Comparison of ENCODE assay signal across 21 cellular contexts in genomic region chr20:22160254-22160653, GRCh38.
DNase-seq lines count a peak whose midpoint lies in the region; ATAC-seq, FAIRE-seq and TF ChIP-seq lines count a peak whose summit lies in the region.
"Had no signal": no experiment of that assay in that cellular context is flagged by ENCODE, and none has a peak within 500 bp of the region (broad histone marks: within the 10 kb centered on the region; RNA-seq: fewer than 3 reads in every experiment).

No MANE protein-coding gene starts in this region.

- in situ Hi-C loops in Caki2 (cut with HindIII; ENCODE audit: low pct_unique_long_range_greater_than_20kb, low sequenced_read_pairs) = no loop called here

- H3K27me3 Mint-ChIP-seq in mesothelial cell of epicardium (ENCODE audit: low read depth) = peaks cover 19% of the 10 kb centered on the region
- H3K27me3 Mint-ChIP-seq: CD4-positive, CD25-positive, alpha-beta regulatory T cell had no signal

- 14 to 38% (median 34%) methylated on average over 9 of the region's 9 CpGs for WGBS in small intestine, 3 donors

- H3K9me3 ChIP-seq in small intestine (ENCODE audit: control insufficient read depth, low read depth) (no peaks in the 10 kb centered on the region), lower lobe of right lung (no peaks in the 10 kb centered on the region)

- no peak overlapping the region for H3K27ac Mint-ChIP-seq in mesothelial cell of epicardium
- H3K27ac Mint-ChIP-seq: CD4-positive, CD25-positive, alpha-beta regulatory T cell; T-helper 1 cell treated with Interleukin-12 subunit alpha and Interleukin-12 subunit beta and Interleukin-4 antibody, amounts not matched to agents 30 μg/mL and 1 μg/mL, for 36 hours had no signal

- H3K4me1 ChIP-seq in small intestine (ENCODE audit: control insufficient read depth in 2 of 2, insufficient read depth in 1 of 2, low read depth in 1 of 2, low read length in 1 of 2) = peaks cover 2% of the 10 kb centered on the region in 2 donors
- no peaks in the 10 kb centered on the region for H3K4me1 ChIP-seq in lower lobe of right lung

- no peak overlapping the region for H3K4me3 ChIP-seq in small intestine (ENCODE audit: low read depth in 1 of 2, low read length in 2 of 2)
- no peak overlapping the region for H3K4me3 ChIP-seq in lower lobe of right lung

- no peak overlapping the region for H3K4me3 Mint-ChIP-seq in mesothelial cell of epicardium
- H3K4me3 Mint-ChIP-seq: CD4-positive, CD25-positive, alpha-beta regulatory T cell; T-helper 1 cell treated with Interleukin-12 subunit alpha and Interleukin-12 subunit beta and Interleukin-4 antibody, amounts not matched to agents 30 μg/mL and 1 μg/mL, for 36 hours had no signal

- DNase-seq in NCI-H748 (lab: John Stamatoyannopoulos, UW; ENCODE audit: unreplicated experiment) (peak; percentile 47), NCI-H748 treated with DMSO at 0.1 percent for 48 hours (lab: John Stamatoyannopoulos, UW) (no peak), Caki2 (ENCODE audit: low read depth) (peak; percentile 69), SK-N-DZ (ENCODE audit: low spot score) (peak; percentile 21), small intestine (peak; percentile 27), GF-D8 (lab: John Stamatoyannopoulos, UW) (no peak), lower lobe of right lung (no peak), mesothelial cell of epicardium (ENCODE audit: low spot score in 2 of 2, unreplicated experiment in 2 of 2) (no peak)
- DNase-seq: CD4-positive, CD25-positive, alpha-beta regulatory T cell; COR-L47; DMS 273 treated with DMSO at 0.1 percent for 48 hours; GDM1; IMR-90; NCI-H1105 treated with DMSO at 0.1 percent for 48 hours; NCI-H1694 treated with DMSO at 0.1 percent for 48 hours; NCI-H226; NCI-H510A treated with DMSO at 0.1 percent for 48 hours had no signal

- H3K36me3 ChIP-seq in small intestine (ENCODE audit: control insufficient read depth in 2 of 2, insufficient read depth in 2 of 2, low read length in 2 of 2) (no peaks in the 10 kb centered on the region), lower lobe of right lung (no peaks in the 10 kb centered on the region)

- TF ChIP-seq CTCF in lower lobe of right lung (IDR thresholded peaks at IDR 0.05) = no peak
- no peak for TF ChIP-seq CTCF in mesothelial cell of epicardium (IDR thresholded peaks at IDR 0.05; ENCODE audit: unreplicated experiment)

- H3K27me3 ChIP-seq in small intestine (ENCODE audit: control insufficient read depth in 2 of 2, insufficient read depth in 2 of 2, low read length in 2 of 2) (no peaks in the 10 kb centered on the region), lower lobe of right lung (ENCODE audit: low read depth) (no peaks in the 10 kb centered on the region)

- ATAC-seq in lower lobe of right lung = no peak

- intact Hi-C loops in lower lobe of right lung (cut with DNase I) = no loop called here

- FAIRE-seq in small intestine (lab: Jason Lieb, UNC) = no peak
- FAIRE-seq: A204.1, GM19239, H1 had no signal

- H3K36me3 Mint-ChIP-seq in mesothelial cell of epicardium = no peaks in the 10 kb centered on the region
- H3K36me3 Mint-ChIP-seq: CD4-positive, CD25-positive, alpha-beta regulatory T cell had no signal

- no peaks in the 10 kb centered on the region for H3K4me1 Mint-ChIP-seq in mesothelial cell of epicardium
- H3K4me1 Mint-ChIP-seq: CD4-positive, CD25-positive, alpha-beta regulatory T cell had no signal

- no peak overlapping the region for H3K27ac ChIP-seq in small intestine (ENCODE audit: low read depth in 1 of 2, low read length in 1 of 2)
- no peak overlapping the region for H3K27ac ChIP-seq in lower lobe of right lung

- H3K9me3 Mint-ChIP-seq in mesothelial cell of epicardium = no peaks in the 10 kb centered on the region

Comparison
In these comparisons a context has a peak if more than half of its experiments do, and no peak if none do; other contexts are left out.
1. DNase-seq: peak in NCI-H748 (single experiment), Caki2 (single experiment), SK-N-DZ (single experiment) and small intestine (single experiment); none in NCI-H748 treated with DMSO at 0.1 percent for 48 hours (single experiment), GF-D8 (single experiment), lower lobe of right lung (single experiment) and mesothelial cell of epicardium (0 of 2).